Comparison of ENCODE assay signal across 20 cellular contexts in genomic region chr5:126208691-126209090, GRCh38.
DNase-seq lines count a peak whose midpoint lies in the region; ATAC-seq, FAIRE-seq and TF ChIP-seq lines count a peak whose summit lies in the region.
"Had no signal": no experiment of that assay in that cellular context is flagged by ENCODE, and none has a peak within 500 bp of the region (broad histone marks: within the 10 kb centered on the region; RNA-seq: fewer than 3 reads in every experiment).

No MANE protein-coding gene starts in this region.

- POLR2A ChIA-PET in HEK293 (lab: Yijun Ruan, JAX): no interaction called here

- no peak overlapping the region for H3K4me3 ChIP-seq in HEK293 (ENCODE audit: low read depth, low read length)

- CTCF ChIA-PET in HEK293 (lab: Yijun Ruan, JAX): no interaction called here

- ATAC-seq in GM21381 (IDR thresholded peaks at IDR 0.05; ENCODE audit: unreplicated experiment): no peak

- H3K27ac ChIP-seq in HEK293 (ENCODE audit: extremely low read depth, low read depth, low read length): no peak overlapping the region
- no peak overlapping the region for H3K27ac ChIP-seq in epithelial cell of prostate

- H3K9me3 ChIP-seq in HEK293 (ENCODE audit: control insufficient read depth, insufficient read depth, low read depth, low read length): no peaks in the 10 kb centered on the region

- H3K36me3 Mint-ChIP-seq in type B pancreatic cell: no peaks in the 10 kb centered on the region
- H3K36me3 Mint-ChIP-seq: CD4-positive, CD25-positive, alpha-beta regulatory T cell; CD8-positive, alpha-beta memory T cell had no signal

- H3K36me3 ChIP-seq in HEK293 (ENCODE audit: control insufficient read depth in 2 of 2, insufficient read depth in 1 of 2, low read length in 2 of 2): no peaks in the 10 kb centered on the region
- H3K36me3 ChIP-seq: BE2C had no signal

- H3K27me3 Mint-ChIP-seq in type B pancreatic cell: no peaks in the 10 kb centered on the region
- H3K27me3 Mint-ChIP-seq: CD4-positive, CD25-positive, alpha-beta regulatory T cell; CD8-positive, alpha-beta memory T cell had no signal

- H3K27ac Mint-ChIP-seq in type B pancreatic cell: peak overlapping the region; percentile 75
- H3K27ac Mint-ChIP-seq: CD4-positive, CD25-positive, alpha-beta regulatory T cell; CD8-positive, alpha-beta memory T cell; H9 had no signal

- DNase-seq in GM19239 (ENCODE audit: insufficient read length, low spot score) (no peak), epithelial cell of prostate (ENCODE audit: low read depth, low spot score) (peak; percentile 29), type B pancreatic cell (ENCODE audit: extremely low spot score, unreplicated experiment) (no peak), medulla oblongata (ENCODE audit: extremely low spot score) (no peak)
- DNase-seq: ACHN; BE2C; C1 segment of cervical spinal cord; CD4-positive, CD25-positive, alpha-beta regulatory T cell; CD8-positive, alpha-beta memory T cell; COR-L47; DMS 273 treated with DMSO at 0.1 percent for 48 hours; DMS79; GDM1; H9 had no signal

- H3K4me1 Mint-ChIP-seq in type B pancreatic cell (ENCODE audit: unreplicated experiment): no peaks in the 10 kb centered on the region
- H3K4me1 Mint-ChIP-seq: CD4-positive, CD25-positive, alpha-beta regulatory T cell; CD8-positive, alpha-beta memory T cell had no signal

- TF ChIP-seq CTCF in HEK293 (tag by site-specific recombination; IDR thresholded peaks at IDR 0.05) (no peak), type B pancreatic cell (conservative IDR thresholded peaks at IDR 0.05) (no peak)

- no peaks in the 10 kb centered on the region for H3K4me1 ChIP-seq in HEK293 (ENCODE audit: control insufficient read depth, insufficient read depth, low read length)

- H3K4me3 Mint-ChIP-seq in type B pancreatic cell: no peak overlapping the region
- H3K4me3 Mint-ChIP-seq: CD4-positive, CD25-positive, alpha-beta regulatory T cell; CD8-positive, alpha-beta memory T cell; H9 had no signal

- peak; percentile 70 for FAIRE-seq in GM19239 (lab: Jason Lieb, UNC)
- FAIRE-seq: A204.1, GM12892, GM18507, H1 had no signal

- peaks cover 18% of the 10 kb centered on the region for H3K9me3 Mint-ChIP-seq in type B pancreatic cell

TF ChIP-seq in HEK293, 187 proteins besides CTCF, POLR2A, EP300 and RAD21:
- TF ChIP-seq SCRT2 (tag by site-specific recombination; IDR thresholded peaks at IDR 0.05) (peak; percentile 30; the same call in 1 of the 2 replicates), ZNF24 (tag by site-specific recombination; IDR thresholded peaks at IDR 0.05) (no peak)
TF ChIP-seq in HEK293: peak in this region for 1.
